27 cellular contexts compared by ENCODE assay signal in genomic region chr1:29291756-29292155, GRCh38. TPM values are rescaled to one million over a fixed set of nuclear protein-coding genes. Genes with fewer than 3 reads are reported as not detected.
DNase-seq lines count a peak whose midpoint lies in the region; ATAC-seq, FAIRE-seq and TF ChIP-seq lines count a peak whose summit lies in the region.
"Had no signal": no experiment of that assay in that cellular context is flagged by ENCODE, and none has a peak within 500 bp of the region (broad histone marks: within the 10 kb centered on the region; RNA-seq: fewer than 3 reads in every experiment).

No MANE protein-coding gene starts in this region.

- H3K36me3 ChIP-seq in K562 (ENCODE audit: control insufficient read depth, insufficient read depth, low read length) (no peaks in the 10 kb centered on the region), endodermal cell (ENCODE audit: control insufficient read depth, insufficient read depth, low read length) (no peaks in the 10 kb centered on the region), neuronal stem cell (replicated peaks in 1 of 2; ENCODE audit: control insufficient read depth in 2 of 2, insufficient read depth in 2 of 2, low read length in 2 of 2) (peaks cover 0 to 11% of the 10 kb centered on the region in 2 donors), sigmoid colon (no peaks in the 10 kb centered on the region)
- H3K36me3 ChIP-seq: BLaER1 treated with 17β-estradiol and CSF1 and Interleukin-3, amounts not matched to agents 10 nM and 100 nM had no signal

- peaks cover 39% of the 10 kb centered on the region for H3K36me3 Mint-ChIP-seq in endodermal cell (ENCODE audit: low read depth)
- H3K36me3 Mint-ChIP-seq: CD8-positive, alpha-beta T cell had no signal

- no peak overlapping the region for H2BK120ac ChIP-seq in neuronal stem cell (ENCODE audit: low read depth, low read length)

- H4K91ac ChIP-seq in neuronal stem cell (ENCODE audit: low read depth, low read length, poor library complexity): no peak overlapping the region

- no peaks in the 10 kb centered on the region for H3K79me2 ChIP-seq in K562 (ENCODE audit: control insufficient read depth, insufficient read depth, low read length)

- H3K9ac ChIP-seq in K562 (ENCODE audit: insufficient read depth in 1 of 2, low read depth in 2 of 2, low read length in 2 of 2) (no peak overlapping the region), endodermal cell (ENCODE audit: extremely low read depth, low read length, poor library complexity, severe bottlenecking) (no peak overlapping the region), neuronal stem cell (ENCODE audit: low read depth, low read length, poor library complexity) (no peak overlapping the region)
- H3K9ac ChIP-seq: BLaER1 treated with 17β-estradiol and CSF1 and Interleukin-3, amounts not matched to agents 10 nM and 100 nM had no signal

- H3K9me3 ChIP-seq in K562 (replicated peaks; ENCODE audit: control insufficient read depth, insufficient read depth, low read depth, low read length) (no peaks in the 10 kb centered on the region), endodermal cell (ENCODE audit: control insufficient read depth, low read length) (no peaks in the 10 kb centered on the region), neuronal stem cell (replicated peaks in 1 of 2; ENCODE audit: control insufficient read depth in 2 of 2, insufficient read depth in 1 of 2, low read depth in 1 of 2, low read length in 2 of 2) (no peaks in the 10 kb centered on the region), sigmoid colon (no peaks in the 10 kb centered on the region)
- H3K9me3 ChIP-seq: A549; BLaER1 treated with 17β-estradiol and CSF1 and Interleukin-3, amounts not matched to agents 10 nM and 100 nM; Caco-2 had no signal

- CTCF ChIA-PET in K562 (lab: Yijun Ruan, JAX; ENCODE audit: low intra/inter-chr PET ratio): no interaction called here

- no peak for FAIRE-seq in K562 (lab: Jason Lieb, UNC)
- FAIRE-seq: A549, GM12878, GM12892, GM18507 had no signal

- no peak overlapping the region for H3K4me3 ChIP-seq in K562
- H3K4me3 ChIP-seq in endodermal cell (ENCODE audit: low read length): no peak overlapping the region
- H3K4me3 ChIP-seq in neuronal stem cell (ENCODE audit: low read length in 2 of 2): no peak overlapping the region
- H3K4me3 ChIP-seq in sigmoid colon: no peak overlapping the region
- H3K4me3 ChIP-seq: A549; BLaER1 treated with 17β-estradiol and CSF1 and Interleukin-3, amounts not matched to agents 10 nM and 100 nM; GM12878 had no signal

- no peaks in the 10 kb centered on the region for H3K4me1 ChIP-seq in K562 (replicated peaks in 1 of 2; ENCODE audit: control insufficient read depth in 2 of 2, insufficient read depth in 2 of 2, low read length in 2 of 2)
- no peaks in the 10 kb centered on the region for H3K4me1 ChIP-seq in endodermal cell (ENCODE audit: control insufficient read depth, insufficient read depth, low read length)
- peaks cover 0 to 8% of the 10 kb centered on the region in 2 donors for H3K4me1 ChIP-seq in neuronal stem cell (ENCODE audit: control insufficient read depth in 2 of 2, insufficient read depth in 1 of 2, low read depth in 1 of 2, low read length in 2 of 2)
- peaks cover 0 to 23% (median 16%) of the 10 kb centered on the region in 4 donors for H3K4me1 ChIP-seq in sigmoid colon
- H3K4me1 ChIP-seq: A549, Caco-2 had no signal

- TF ChIP-seq CTCF in K562 (IDR thresholded peaks at IDR 0.05 in 2 of 3, conservative IDR thresholded peaks at IDR 0.05 in 1 of 3; ENCODE audit: insufficient read depth in 2 of 3, low read depth in 1 of 3, low read length in 3 of 3): no peak
- no peak for TF ChIP-seq CTCF in endodermal cell (conservative IDR thresholded peaks at IDR 0.05)
- no peak for TF ChIP-seq CTCF in sigmoid colon (IDR thresholded peaks at IDR 0.05)

- peak overlapping the region; percentile 18 for H2AK5ac ChIP-seq in neuronal stem cell (ENCODE audit: low read depth, low read length)

- no peaks in the 10 kb centered on the region for H3K27me3 Mint-ChIP-seq in endodermal cell (ENCODE audit: insufficient read depth)

- no peak overlapping the region for H3K4ac ChIP-seq in neuronal stem cell (ENCODE audit: low read length)

- TF ChIP-seq EP300 in K562 (IDR thresholded peaks at IDR 0.05; ENCODE audit: low read length): no peak
- no peak for TF ChIP-seq EP300 in sigmoid colon (IDR thresholded peaks at IDR 0.05)

- no peak overlapping the region for H3K27ac Mint-ChIP-seq in endodermal cell
- H3K27ac Mint-ChIP-seq: B cell; CD4-positive, alpha-beta T cell; CD8-positive, alpha-beta T cell had no signal

- H3K27ac ChIP-seq in K562 (ENCODE audit: extremely low read depth, low read depth, low read length) (no peak overlapping the region), endodermal cell (ENCODE audit: low read depth, low read length) (no peak overlapping the region), neuronal stem cell (replicated peaks; ENCODE audit: low read length) (no peak overlapping the region), sigmoid colon (no peak overlapping the region)
- H3K27ac ChIP-seq: 22Rv1; A549; BLaER1 treated with 17β-estradiol and CSF1 and Interleukin-3, amounts not matched to agents 10 nM and 100 nM; C4-2B had no signal

- no peak overlapping the region for H3K23ac ChIP-seq in neuronal stem cell (ENCODE audit: low read depth, low read length, poor library complexity)

- H3K79me1 ChIP-seq in neuronal stem cell (ENCODE audit: low read depth, low read length): no peaks in the 10 kb centered on the region

- peak overlapping the region; percentile 19 for H3K18ac ChIP-seq in neuronal stem cell (ENCODE audit: low read length)

- DNase-seq in K562 (ENCODE audit: extremely low read depth in 1 of 4, low spot score in 3 of 4) (no peak), endodermal cell (peak; percentile 43), neuronal stem cell (ENCODE audit: low spot score) (no peak), sigmoid colon (peak; percentile 42), H4 (ENCODE audit: low spot score) (no peak)
- DNase-seq: AML-193; Caco-2; Calu3; CD4-positive, alpha-beta T cell; CD8-positive, alpha-beta T cell; DMS 273 treated with DMSO at 0.1 percent for 48 hours; DMS153; DMS53; DMS79; DND-41; EL; GDM1 had no signal

- H2BK15ac ChIP-seq in neuronal stem cell (ENCODE audit: low read length): no peak overlapping the region

- no peak for TF ChIP-seq RAD21 in K562 (CRISPR knock-in tag; conservative IDR thresholded peaks at IDR 0.05 in 1 of 2, IDR thresholded peaks at IDR 0.05 in 1 of 2)

- TF ChIP-seq POLR2A in K562 (conservative IDR thresholded peaks at IDR 0.05): no peak
- no peak for TF ChIP-seq POLR2A in sigmoid colon (IDR thresholded peaks at IDR 0.05)

- H3K27me3 ChIP-seq in K562 (ENCODE audit: control insufficient read depth in 2 of 2, insufficient read depth in 2 of 2, low read length in 2 of 2): peaks cover 18 to 32% of the 10 kb centered on the region in 2 experiments
- H3K27me3 ChIP-seq in endodermal cell (ENCODE audit: control insufficient read depth, insufficient read depth, low read length, poor library complexity, severe bottlenecking): no peaks in the 10 kb centered on the region
- no peaks in the 10 kb centered on the region for H3K27me3 ChIP-seq in neuronal stem cell (ENCODE audit: control insufficient read depth in 3 of 3, insufficient read depth in 3 of 3, low read depth in 1 of 3, low read length in 3 of 3)
- no peaks in the 10 kb centered on the region for H3K27me3 ChIP-seq in sigmoid colon
- H3K27me3 ChIP-seq: BLaER1 treated with 17β-estradiol and CSF1 and Interleukin-3, amounts not matched to agents 10 nM and 100 nM had no signal

- no peak overlapping the region for H4K8ac ChIP-seq in neuronal stem cell (ENCODE audit: low read depth, low read length)

- H3K9me3 Mint-ChIP-seq in endodermal cell: no peaks in the 10 kb centered on the region
- H3K9me3 Mint-ChIP-seq: CD4-positive, alpha-beta T cell; CD8-positive, alpha-beta T cell had no signal

- H3K4me2 ChIP-seq in K562 (ENCODE audit: insufficient read depth, low read length) (no peak overlapping the region), neuronal stem cell (ENCODE audit: insufficient read depth, low read length, poor library complexity, severe bottlenecking) (no peak overlapping the region)
- H3K4me2 ChIP-seq: A549; BLaER1 treated with 17β-estradiol and CSF1 and Interleukin-3, amounts not matched to agents 10 nM and 100 nM had no signal

- 6% methylated on average over 10 of the region's 10 CpGs for WGBS in K562 (ENCODE audit: insufficient coverage, low coverage, missing lambda C conversion rate)
- 92 to 99% methylated on average over 10 of the region's 10 CpGs for WGBS in endodermal cell (ENCODE audit: insufficient coverage in 1 of 2, insufficient read length in 1 of 2), 2 experiments
- no CpG with 5 or more reads among the region's 10 CpGs for WGBS in neuronal stem cell (ENCODE audit: extremely low coverage in 2 of 2, insufficient read length in 2 of 2, insufficient replicate concordance in 1 of 2), 2 donors
- WGBS in sigmoid colon, 2 donors: 96 to 97% methylated on average over 10 of the region's 10 CpGs

- H2BK12ac ChIP-seq in neuronal stem cell (ENCODE audit: low read length): no peak overlapping the region

- H3K9me1 ChIP-seq in K562 (ENCODE audit: control insufficient read depth, insufficient read depth, low read length): no peaks in the 10 kb centered on the region

- H2AFZ ChIP-seq in K562 (ENCODE audit: low read depth, low read length) (no peak overlapping the region), neuronal stem cell (ENCODE audit: low read length) (no peak overlapping the region)

- BruUV-seq in K562 (replicated peaks; lab: Mats Ljungman, UMichigan): no TSS peak

- in situ Hi-C loops in K562 (cut with MboI): no loop called here

- intact Hi-C loops in K562 (cut with micrococcal nuclease) (no loop called here), sigmoid colon (cut with DNase I) (no loop called here)

- POLR2A ChIA-PET in K562 (lab: Yijun Ruan, JAX): interaction anchor here (0.7 to 1.7 kb wide), 4 partner anchors 8 to 573 kb away, joined by 4 to 5 read pairs (median 4); no protein-coding TSS in a partner anchor

- H2BK5ac ChIP-seq in neuronal stem cell (ENCODE audit: low read length): no peak overlapping the region

- H3K4me1 Mint-ChIP-seq in endodermal cell: no peaks in the 10 kb centered on the region

- H4K20me1 ChIP-seq in K562 (replicated peaks; ENCODE audit: control insufficient read depth, insufficient read depth, low read length): no peaks in the 10 kb centered on the region

- ATAC-seq in K562 (no peak; the same call in 2 of the 3 replicates), GM21526 (IDR thresholded peaks at IDR 0.05; ENCODE audit: low FRiP score, unreplicated experiment) (no peak), HG03565 (IDR thresholded peaks at IDR 0.05; ENCODE audit: unreplicated experiment) (no peak)
- ATAC-seq: A549; CD8-positive, alpha-beta T cell; GM12878 had no signal

- H3K14ac ChIP-seq in neuronal stem cell (ENCODE audit: low read length): no peak overlapping the region

- H3K4me3 Mint-ChIP-seq in endodermal cell: no peak overlapping the region
- H3K4me3 Mint-ChIP-seq: B cell; CD4-positive, alpha-beta T cell; CD8-positive, alpha-beta T cell had no signal

RNA-seq across cellular contexts. Expression of gene PTPRU, which starts 55.4 kb away (rescaled TPM):
- 4.9 and 9.4 TPM in 2 replicates for total RNA-seq in K562 (2011; cell fraction: chromatin; rRNA removed; ENCODE audit: low replicate concordance)
- total RNA-seq in K562 (2011; cell fraction: nucleolus; rRNA removed): 10.3 and 12.5 TPM in 2 replicates
- total RNA-seq in K562 (2011; cell fraction: nucleoplasm; rRNA removed): 6.5 and 6.9 TPM in 2 replicates
- total RNA-seq in K562 (2014; rRNA removed) (2.9 and 4.3 TPM in 2 replicates), K562 (2014; rRNA removed; fragmentation: Illumina TruSeq; extraction: Trizol) (0.22 and 0.44 TPM in 2 replicates), K562 (2015; rRNA removed; fragmentation: Illumina TruSeq; extraction: Trizol) (0.64 and 1.0 TPM in 2 replicates), K562 (2021) (2.7 and 3.1 TPM in 2 replicates), endodermal cell (10 to 100 TPM; 49.8 to 73.1 TPM), sigmoid colon (10 to 100 TPM in 3 of 4 donors, 1 to 10 TPM in 1; 8.2 to 35.7 (median 25.1) TPM)
- polyA plus RNA-seq in K562 (2011; rRNA removed) (0.92 and 4.0 TPM in 2 replicates), K562 (2014; fragmentation: Illumina TruSeq; extraction: Trizol) (1.3 and 1.7 TPM in 2 replicates), K562 (2014; fragmentation: Nextera tagmentation; extraction: Ambion mirVana) (under 1 TPM; 0.01 to 0.03 TPM), K562 (2014; rRNA removed) (1.5 and 2.5 TPM in 2 replicates), sigmoid colon (1 to 10 TPM in 2 of 3 donors, under 1 TPM in 1; 0.92 to 7.9 (median 1.8) TPM)
- 2.5 and 3.9 TPM in 2 replicates for polyA plus RNA-seq in K562 (2011; cell fraction: cytosol; rRNA removed)
- polyA plus RNA-seq in K562 (2011; cell fraction: nucleus; rRNA removed): 6.1 and 10.5 TPM in 2 replicates
- 2.2 and 4.7 TPM in 2 replicates for polyA plus RNA-seq in K562 (2012)
- polyA minus RNA-seq in K562 (2011; rRNA and poly(A)+ RNA removed): 0.91 and 2.5 TPM in 2 replicates
- 1.7 and 6.4 TPM in 2 replicates for polyA minus RNA-seq in K562 (2011; cell fraction: cytosol; rRNA and poly(A)+ RNA removed)
- polyA minus RNA-seq in K562 (2011; cell fraction: nucleus; rRNA and poly(A)+ RNA removed): 3.6 and 6.8 TPM in 2 replicates
- polyA plus RNA-seq in endodermal cell (2013, experiment 1 of 2): 39.5 TPM
- polyA plus RNA-seq in endodermal cell (2013, experiment 2 of 2): 36.6 TPM
- polyA plus RNA-seq in neuronal stem cell (2013, experiment 1 of 2): 25.9 TPM
- polyA plus RNA-seq in neuronal stem cell (2013, experiment 2 of 2): 26.2 TPM
- total RNA-seq in H4 (2014; rRNA removed; shearing (Covaris generic)): 16.2 and 18.3 TPM in 2 replicates

Comparison
In these comparisons a context has a peak if more than half of its experiments do, and no peak if none do; other contexts are left out.
1. DNase-seq: peak in endodermal cell (single experiment) and sigmoid colon (single experiment); none in K562 (0 of 4), neuronal stem cell (single experiment) and H4 (single experiment).